In genomic region chr1:156500847-156501686, GRCh38 we compare ENCODE assay signal across 8 cellular contexts. TPM values are rescaled to one million over a fixed set of nuclear protein-coding genes. Genes with fewer than 3 reads are reported as not detected.
A peak's percentile ranks its signal among the peaks of the same experiment; 100 is the strongest.
DNase-seq lines count a peak whose midpoint lies in the region; ATAC-seq, FAIRE-seq and TF ChIP-seq lines count a peak whose summit lies in the region.

No MANE protein-coding gene starts in this region.

- TF ChIP-seq CTCF in HepG2 (CRISPR knock-in tag; IDR thresholded peaks at IDR 0.05): peak; percentile 75

- CTCF ChIA-PET in activated CD4-positive, alpha-beta T cell treated with anti-CD3 and anti-CD28 coated beads, Interleukin-2, amount 10 ng/mL, durations not matched to agents 7 days and 5 days (lab: Charles Lee): interaction anchor here (0.6 to 5.3 kb wide), 26 partner anchors 8 to 225 kb away, joined by 3 to 33 read pairs (median 4); partner anchors contain the start of gene NAXE
- CTCF ChIA-PET in HepG2 (lab: Yijun Ruan, JAX; ENCODE audit: low intra/inter-chr PET ratio, low total read pairs): interaction anchor here (0.7 to 1.3 kb wide), 2 partner anchors 20 to 45 kb away, joined by 3 to 7 read pairs; no protein-coding TSS in a partner anchor

- peaks cover 27% of the 10 kb centered on the region for H3K79me2 ChIP-seq in HepG2 (ENCODE audit: insufficient read depth, low read length)

- H3K4me1 ChIP-seq in HepG2 (ENCODE audit: insufficient read depth, low read length): peaks cover 81% of the 10 kb centered on the region

- BruUV-seq in HepG2 (replicated peaks; lab: Mats Ljungman, UMichigan): TSS peak; percentile 97

- TF ChIP-seq RAD21 in HepG2 (CRISPR knock-in tag; IDR thresholded peaks at IDR 0.05): no peak; the same call in 1 of the 2 replicates

- intact Hi-C loops in HepG2 (cut with micrococcal nuclease; ENCODE audit: unreplicated experiment): loop anchor here (1.0 to 5.0 kb wide), 2 partner anchors 45 to 81 kb away; no protein-coding TSS in a partner anchor

- POLR2A ChIA-PET in activated CD4-positive, alpha-beta T cell treated with anti-CD3 and anti-CD28 coated beads, Interleukin-2, amount 10 ng/mL, durations not matched to agents 7 days and 5 days (lab: Charles Lee): interaction anchor here (0.6 to 1.4 kb wide), 4 partner anchors 10 to 27 kb away, joined by 3 to 7 read pairs (median 4); no protein-coding TSS in a partner anchor
- POLR2A ChIA-PET in HepG2 (lab: Yijun Ruan, JAX): interaction anchor here (0.6 to 3.6 kb wide), 24 partner anchors 8 to 938 kb away, joined by 3 to 93 read pairs (median 4); partner anchors contain the start of genes METTL25B, MRPL24, NAXE and PMF1

- H3K9me3 ChIP-seq in HepG2 (ENCODE audit: low read length): no peaks in the 10 kb centered on the region

- peak overlapping the region; percentile 84 for H3K9ac ChIP-seq in HepG2 (ENCODE audit: insufficient read depth, low read depth, low read length)

- peak; percentile 67 to 71 for TF ChIP-seq POLR2A in HepG2 (IDR thresholded peaks at IDR 0.05; ENCODE audit: insufficient read depth in 1 of 2, low read depth in 2 of 2, low read length in 2 of 2)

- peaks cover 2 to 20% of the 10 kb centered on the region in 2 experiments; a peak in 4 of 5 replicates for H3K27me3 ChIP-seq in HepG2 (ENCODE audit: control insufficient read depth in 1 of 2, insufficient read depth in 2 of 2, low read length in 2 of 2)

- peak; percentile 18 for FAIRE-seq in HepG2 (lab: Jason Lieb, UNC)

- peaks cover 21% of the 10 kb centered on the region for H3K36me3 Mint-ChIP-seq in activated CD4-positive, alpha-beta T cell treated with anti-CD3 and anti-CD28 coated beads, Interleukin-2, amount 10 ng/mL, durations not matched to agents 7 days and 5 days (ENCODE audit: low read depth)

- H2AFZ ChIP-seq in HepG2 (ENCODE audit: low read length): no peak overlapping the region

- in situ Hi-C loops in HepG2 (cut with HindIII; ENCODE audit: extremely low pct_ligation_motif_present, low pct_unique_long_range_greater_than_20kb): loop anchor here (5.0 kb wide), 1 partner anchor 44 kb away; no protein-coding TSS in a partner anchor

- ATAC-seq in GM19351 (IDR thresholded peaks at IDR 0.05; ENCODE audit: unreplicated experiment) (peak; percentile 56), HG03520 (IDR thresholded peaks at IDR 0.05; ENCODE audit: unreplicated experiment) (peak; percentile 38), HepG2 (peak; percentile 80)

- H3K36me3 ChIP-seq in HepG2 (replicated peaks in 1 of 2; ENCODE audit: control insufficient read depth in 1 of 2, insufficient read depth in 2 of 2, low read length in 2 of 2): no peaks in the 10 kb centered on the region

- H3K4me3 ChIP-seq in HepG2 (replicated peaks in 1 of 3; ENCODE audit: insufficient read depth in 1 of 3, low read depth in 2 of 3, low read length in 3 of 3): peak overlapping the region; percentile 75 to 97 (median 94); a peak in 5 of 6 replicates

- WGBS in HepG2 (ENCODE audit: low lambda C conversion rate): under 1% methylated on average over 28 of the region's 59 CpGs

- H3K27me3 Mint-ChIP-seq in activated CD4-positive, alpha-beta T cell treated with anti-CD3 and anti-CD28 coated beads, Interleukin-2, amount 10 ng/mL, durations not matched to agents 7 days and 5 days: no peaks in the 10 kb centered on the region

- peak overlapping the region; percentile 70 for H3K4me2 ChIP-seq in HepG2 (ENCODE audit: low read depth, low read length)

- peaks cover 4% of the 10 kb centered on the region for H3K9me3 Mint-ChIP-seq in activated CD4-positive, alpha-beta T cell treated with anti-CD3 and anti-CD28 coated beads, Interleukin-2, amount 10 ng/mL, durations not matched to agents 7 days and 5 days

- H3K4me3 Mint-ChIP-seq in activated CD4-positive, alpha-beta T cell treated with anti-CD3 and anti-CD28 coated beads, Interleukin-2, amount 10 ng/mL, durations not matched to agents 7 days and 5 days: peak overlapping the region; percentile 87

- no peak for TF ChIP-seq EP300 in HepG2 (IDR thresholded peaks at IDR 0.05; ENCODE audit: low read depth in 2 of 2, low read length in 2 of 2)
- peak; percentile 31; the same call in 1 of the 2 replicates for TF ChIP-seq EP300 in HepG2 (CRISPR knock-in tag; IDR thresholded peaks at IDR 0.05; ENCODE audit: borderline replicate concordance)

- peak overlapping the region; percentile 99 for H3K27ac Mint-ChIP-seq in activated CD4-positive, alpha-beta T cell treated with anti-CD3 and anti-CD28 coated beads, Interleukin-2, amount 10 ng/mL, durations not matched to agents 7 days and 5 days

- peaks cover 76% of the 10 kb centered on the region for H3K4me1 Mint-ChIP-seq in activated CD4-positive, alpha-beta T cell treated with anti-CD3 and anti-CD28 coated beads, Interleukin-2, amount 10 ng/mL, durations not matched to agents 7 days and 5 days

- peak overlapping the region; percentile 89 for H3K27ac ChIP-seq in HepG2 (ENCODE audit: extremely low read length, insufficient read depth, low read length)

- DNase-seq in C1 segment of cervical spinal cord (lab: John Stamatoyannopoulos, UW) (peak; percentile 69 to 99 (median 94)), NCI-H526 treated with DMSO at 0.1 percent for 48 hours (lab: John Stamatoyannopoulos, UW) (peak; percentile 95), cortex of kidney (lab: John Stamatoyannopoulos, UW) (peak; percentile 72), HepG2 (ENCODE audit: low spot score) (peak; percentile 80)
- DNase-seq in activated CD4-positive, alpha-beta T cell treated with anti-CD3 and anti-CD28 coated beads, Interleukin-2, amount 10 ng/mL, durations not matched to agents 7 days and 5 days: peak; percentile 92
- peak; percentile 92 to 95 for DNase-seq in stimulated activated CD4-positive, alpha-beta T cell treated with anti-CD3 and anti-CD28 coated beads, Interleukin-2, amount 100 ng/mL, for 48 hours

- H4K20me1 ChIP-seq in HepG2 (ENCODE audit: insufficient read depth, low read length): peaks cover 33% of the 10 kb centered on the region

TF ChIP-seq in HepG2, 621 proteins besides CTCF, POLR2A, EP300 and RAD21 (continues in another document):
- peak; percentile 27; the same call in 1 of the 2 replicates for TF ChIP-seq ZFP36L1 (CRISPR knock-in tag; IDR thresholded peaks at IDR 0.05)
- peak; percentile 38; the same call in 1 of the 2 replicates for TF ChIP-seq GATAD1 (CRISPR knock-in tag; IDR thresholded peaks at IDR 0.05)
- no peak for TF ChIP-seq MZF1 (CRISPR knock-in tag; IDR thresholded peaks at IDR 0.05; ENCODE audit: borderline replicate concordance)
- TF ChIP-seq ZNF577 (CRISPR knock-in tag; IDR thresholded peaks at IDR 0.05; ENCODE audit: borderline replicate concordance, low read depth): no peak
- TF ChIP-seq ZNF782 (CRISPR knock-in tag; IDR thresholded peaks at IDR 0.05; ENCODE audit: borderline replicate concordance): no peak
- no peak for TF ChIP-seq ZNF337 (CRISPR knock-in tag; IDR thresholded peaks at IDR 0.05; ENCODE audit: borderline replicate concordance, low read depth)
- no peak for TF ChIP-seq REPIN1 (CRISPR knock-in tag; IDR thresholded peaks at IDR 0.05; ENCODE audit: borderline replicate concordance, low read depth)
- no peak for TF ChIP-seq KMT2B (CRISPR knock-in tag; IDR thresholded peaks at IDR 0.05)
- no peak for TF ChIP-seq ZFP62 (CRISPR knock-in tag; IDR thresholded peaks at IDR 0.05)
- no peak for TF ChIP-seq LBX2 (CRISPR knock-in tag; IDR thresholded peaks at IDR 0.05; ENCODE audit: borderline replicate concordance)
- TF ChIP-seq ZSCAN30 (CRISPR knock-in tag; IDR thresholded peaks at IDR 0.05): 0 out of 2 replicates have a peak, but pooled peaks have one; percentile 53
- TF ChIP-seq BCL6 (CRISPR knock-in tag; IDR thresholded peaks at IDR 0.05): no peak; the same call in 1 of the 2 replicates
- TF ChIP-seq IRF9 (CRISPR knock-in tag; IDR thresholded peaks at IDR 0.05; ENCODE audit: borderline replicate concordance): no peak
- peak; percentile 80 for TF ChIP-seq TAF1 (CRISPR knock-in tag; IDR thresholded peaks at IDR 0.05)

RNA-seq across cellular contexts. Expression of gene MEF2D, which starts 0.5 kb away (rescaled TPM):
- total RNA-seq in activated CD4-positive, alpha-beta T cell treated with anti-CD3 and anti-CD28 coated beads, Interleukin-2, amount 10 ng/mL, durations not matched to agents 7 days and 5 days: 10 to 100 TPM; 34.0 to 39.4 TPM
- total RNA-seq in HepG2 (2016; rRNA removed; fragmentation: Illumina TruSeq; extraction: Trizol): 1.3 and 1.6 TPM in 2 replicates
- 0.10 and 0.18 TPM in 2 replicates for total RNA-seq in HepG2 (2016; cell fraction: cytosol; rRNA removed; fragmentation: Illumina TruSeq; extraction: Trizol; ENCODE audit: low read depth)
- 0.94 and 1.4 TPM in 2 replicates for total RNA-seq in HepG2 (2016; cell fraction: insoluble cytoplasmic fraction; rRNA removed; fragmentation: Illumina TruSeq; extraction: Trizol)
- total RNA-seq in HepG2 (2016; cell fraction: membrane; rRNA removed; fragmentation: Illumina TruSeq; extraction: Trizol): 0.86 and 1.1 TPM in 2 replicates
- total RNA-seq in HepG2 (2016; cell fraction: nucleus; rRNA removed; fragmentation: Illumina TruSeq; extraction: Trizol): 1.6 and 2.1 TPM in 2 replicates
- 3.9 and 4.8 TPM in 2 replicates for polyA plus RNA-seq in HepG2 (2011; rRNA removed)
- polyA plus RNA-seq in HepG2 (2011; cell fraction: cytosol; rRNA removed): 3.4 and 4.5 TPM in 2 replicates
- 16.7 and 19.0 TPM in 2 replicates for polyA plus RNA-seq in HepG2 (2011; cell fraction: nucleus; rRNA removed)
- 7.2 and 7.9 TPM in 2 replicates for polyA plus RNA-seq in HepG2 (2012)
- 0.14 and 0.24 TPM in 2 replicates for polyA plus RNA-seq in HepG2 (2016; cell fraction: cytosol; fragmentation: Illumina TruSeq; extraction: Trizol; ENCODE audit: low read depth)
- 2.7 and 4.2 TPM in 2 replicates for polyA plus RNA-seq in HepG2 (2016; cell fraction: insoluble cytoplasmic fraction; fragmentation: Illumina TruSeq; extraction: Trizol; ENCODE audit: low read depth)
- polyA plus RNA-seq in HepG2 (2016; cell fraction: membrane; fragmentation: Illumina TruSeq; extraction: Trizol; ENCODE audit: low read depth): 0.64 and 0.70 TPM in 2 replicates
- 5.2 and 6.2 TPM in 2 replicates for polyA plus RNA-seq in HepG2 (2016; cell fraction: nucleus; fragmentation: Illumina TruSeq; extraction: Trizol; ENCODE audit: insufficient read depth, low read depth)
- 6.9 and 12.7 TPM in 2 replicates for polyA minus RNA-seq in HepG2 (2011; rRNA and poly(A)+ RNA removed; ENCODE audit: low replicate concordance)
- polyA minus RNA-seq in HepG2 (2011; cell fraction: cytosol; rRNA and poly(A)+ RNA removed): 4.3 and 7.2 TPM in 2 replicates
- polyA minus RNA-seq in HepG2 (2011; cell fraction: nucleus; rRNA and poly(A)+ RNA removed): 5.4 and 6.3 TPM in 2 replicates

Comparison
In these comparisons a context has a peak if more than half of its experiments do, and no peak if none do; other contexts are left out.
1. Peak in every context shown above with its lines: DNase-seq, ATAC-seq, H3K4me3 ChIP-seq and H3K27ac ChIP-seq.
2. RNA of gene MEF2D, which starts 0.5 kb away (total RNA-seq): 34.0 to 39.4 TPM in activated CD4-positive, alpha-beta T cell treated with anti-CD3 and anti-CD28 coated beads, Interleukin-2, amount 10 ng/mL, durations not matched to agents 7 days and 5 days; 0.10 to 2.1 TPM in HepG2; every median in the first group is over 10 times any median in the second.